Comparison of ENCODE assay signal across 10 cellular contexts in genomic region chr17:55845385-55845784, GRCh38.
A peak's percentile ranks its signal among the peaks of the same experiment; 100 is the strongest.
DNase-seq lines count a peak whose midpoint lies in the region; ATAC-seq, FAIRE-seq and TF ChIP-seq lines count a peak whose summit lies in the region.
"Had no signal": no experiment of that assay in that cellular context is flagged by ENCODE, and none has a peak within 500 bp of the region (broad histone marks: within the 10 kb centered on the region; RNA-seq: fewer than 3 reads in every experiment).

No MANE protein-coding gene starts in this region.

- H3K4me1 ChIP-seq in pancreas: no peaks in the 10 kb centered on the region
- H3K4me1 ChIP-seq: BLaER1 treated with 17β-estradiol and CSF1 and Interleukin-3, amounts not matched to agents 10 nM and 100 nM had no signal

- no peak overlapping the region for H3K4me3 Mint-ChIP-seq in activated T-helper 2 cell treated with anti-CD3 and anti-CD28 coated beads, Interferon-gamma antibody, Interleukin-2, Interleukin-4, amounts not matched to agents 10 μg/mL and 5 μg/mL and 100 μg/mL, durations not matched to agents 14 hours and 24 hours and 36 hours (ENCODE audit: low read depth)

- ATAC-seq in pancreas: peak in 3 of 4 donors; percentile 76 to 82 (median 79)
- ATAC-seq in HG02885 (IDR thresholded peaks at IDR 0.05; ENCODE audit: poor library complexity, unreplicated experiment): no peak

- no peak for FAIRE-seq in pancreas (lab: Jason Lieb, UNC)
- FAIRE-seq: TTC549 had no signal

- H3K36me3 Mint-ChIP-seq in activated T-helper 2 cell treated with anti-CD3 and anti-CD28 coated beads, Interferon-gamma antibody, Interleukin-2, Interleukin-4, amounts not matched to agents 10 μg/mL and 5 μg/mL and 100 μg/mL, durations not matched to agents 14 hours and 24 hours and 36 hours (ENCODE audit: low read depth): no peaks in the 10 kb centered on the region

- no peaks in the 10 kb centered on the region for H3K9me3 ChIP-seq in pancreas

- H3K4me1 Mint-ChIP-seq in activated T-helper 2 cell treated with anti-CD3 and anti-CD28 coated beads, Interferon-gamma antibody, Interleukin-2, Interleukin-4, amounts not matched to agents 10 μg/mL and 5 μg/mL and 100 μg/mL, durations not matched to agents 14 hours and 24 hours and 36 hours (ENCODE audit: low read depth): no peaks in the 10 kb centered on the region

- H3K27ac ChIP-seq in pancreas: no peak overlapping the region
- H3K27ac ChIP-seq: BLaER1 treated with 17β-estradiol and CSF1 and Interleukin-3, amounts not matched to agents 10 nM and 100 nM had no signal

- WGBS in pancreas, 2 donors: 9% methylated on average over 32 of the region's 32 CpGs

- intact Hi-C loops in pancreas (cut with DNase I): no loop called here
- intact Hi-C loops in activated T-helper 2 cell treated with anti-CD3 and anti-CD28 coated beads, Interferon-gamma antibody, Interleukin-2, Interleukin-4, amounts not matched to agents 10 μg/mL and 5 μg/mL and 100 μg/mL, durations not matched to agents 14 hours and 24 hours and 36 hours (cut with micrococcal nuclease): no loop called here

- TF ChIP-seq CTCF in WI38 (IDR thresholded peaks at IDR 0.05; ENCODE audit: low read depth, low read length) (peak; percentile 68), pancreas (IDR thresholded peaks at IDR 0.05) (no peak)

- H3K36me3 ChIP-seq in pancreas: no peaks in the 10 kb centered on the region
- H3K36me3 ChIP-seq: BLaER1 treated with 17β-estradiol and CSF1 and Interleukin-3, amounts not matched to agents 10 nM and 100 nM had no signal

- H3K27me3 Mint-ChIP-seq in activated T-helper 2 cell treated with anti-CD3 and anti-CD28 coated beads, Interferon-gamma antibody, Interleukin-2, Interleukin-4, amounts not matched to agents 10 μg/mL and 5 μg/mL and 100 μg/mL, durations not matched to agents 14 hours and 24 hours and 36 hours (ENCODE audit: low read depth): peaks cover 5% of the 10 kb centered on the region

- H3K27me3 ChIP-seq in pancreas: no peaks in the 10 kb centered on the region
- H3K27me3 ChIP-seq: BLaER1 treated with 17β-estradiol and CSF1 and Interleukin-3, amounts not matched to agents 10 nM and 100 nM had no signal

- H3K4me3 ChIP-seq in WI38 (ENCODE audit: low read depth, low read length) (peak overlapping the region; percentile 18), pancreas (no peak overlapping the region)
- H3K4me3 ChIP-seq: BLaER1 treated with 17β-estradiol and CSF1 and Interleukin-3, amounts not matched to agents 10 nM and 100 nM had no signal

- no peak overlapping the region for H3K27ac Mint-ChIP-seq in activated T-helper 2 cell treated with anti-CD3 and anti-CD28 coated beads, Interferon-gamma antibody, Interleukin-2, Interleukin-4, amounts not matched to agents 10 μg/mL and 5 μg/mL and 100 μg/mL, durations not matched to agents 14 hours and 24 hours and 36 hours

- DNase-seq in NCI-H524 (lab: John Stamatoyannopoulos, UW) (peak; percentile 51 to 78), NCI-H524 treated with DMSO at 0.1 percent for 48 hours (lab: John Stamatoyannopoulos, UW) (no peak), globus pallidus (ENCODE audit: low spot score) (peak; percentile 10), pancreas (peak in 4 of 6 donors; percentile 33 to 66 (median 48)), SIG-M5 treated with dmso at 0.1 percent for 504 hours (lab: John Stamatoyannopoulos, UW; ENCODE audit: unreplicated experiment) (no peak)
- no peak for DNase-seq in activated T-helper 2 cell treated with anti-CD3 and anti-CD28 coated beads, Interferon-gamma antibody, Interleukin-2, Interleukin-4, amounts not matched to agents 10 μg/mL and 5 μg/mL and 100 μg/mL, durations not matched to agents 14 hours and 24 hours and 36 hours (ENCODE audit: low spot score)

- no peaks in the 10 kb centered on the region for H3K9me3 Mint-ChIP-seq in activated T-helper 2 cell treated with anti-CD3 and anti-CD28 coated beads, Interferon-gamma antibody, Interleukin-2, Interleukin-4, amounts not matched to agents 10 μg/mL and 5 μg/mL and 100 μg/mL, durations not matched to agents 14 hours and 24 hours and 36 hours

Comparison
In these comparisons a context has a peak if more than half of its experiments do, and no peak if none do; other contexts are left out.
1. DNase-seq: peak in NCI-H524 (2 of 2), globus pallidus (single experiment) and pancreas (4 of 6); none in NCI-H524 treated with DMSO at 0.1 percent for 48 hours (single experiment), SIG-M5 treated with dmso at 0.1 percent for 504 hours (single experiment) and activated T-helper 2 cell treated with anti-CD3 and anti-CD28 coated beads, Interferon-gamma antibody, Interleukin-2, Interleukin-4, amounts not matched to agents 10 μg/mL and 5 μg/mL and 100 μg/mL, durations not matched to agents 14 hours and 24 hours and 36 hours (single experiment).